ENCODE assay signal across 24 cellular contexts in the genomic region with DNA sequence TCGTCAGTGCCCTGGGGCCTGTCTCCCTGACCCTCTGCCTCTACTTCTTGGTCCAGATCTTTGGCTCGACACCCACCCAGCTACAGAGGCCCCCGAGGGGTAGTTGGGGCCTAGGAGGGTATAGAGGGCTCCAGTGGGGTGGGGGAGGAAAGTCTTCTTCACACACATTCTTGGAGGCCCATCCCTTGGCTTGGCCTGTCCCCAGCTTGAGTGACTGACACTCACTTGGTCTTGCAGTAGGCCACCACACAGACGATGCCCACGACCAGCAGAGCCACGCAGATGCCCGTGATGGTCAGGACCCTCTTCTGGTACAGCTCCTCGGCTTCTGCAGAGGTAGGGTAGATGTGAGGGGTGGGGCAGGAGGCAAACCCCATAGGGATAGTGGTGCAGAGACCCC. TPM values are rescaled to one million over a fixed set of nuclear protein-coding genes. Genes with fewer than 3 reads are reported as not detected.
"Had no signal": no experiment of that assay in that cellular context is flagged by ENCODE, and none has a peak within 500 bp of the region (broad histone marks: within the 10 kb centered on the region; RNA-seq: fewer than 3 reads in every experiment).

No MANE protein-coding gene starts in this region.

- H3K9me3 Mint-ChIP-seq: IgD-negative memory B cell had no signal

- H3K27ac ChIP-seq: HL-60, SJSA1, SK-N-MC had no signal

- H3K4me3 ChIP-seq: K562, MG63, SJSA1, SK-N-MC had no signal

- H3K9me3 ChIP-seq: MG63, SJSA1 had no signal

- H3K4me3 Mint-ChIP-seq: IgD-negative memory B cell had no signal

- H3K36me3 ChIP-seq: MG63, SJSA1 had no signal

- H3K4me1 ChIP-seq: SJSA1 had no signal

- H3K4me1 Mint-ChIP-seq: IgD-negative memory B cell had no signal

- ATAC-seq: K562 had no signal

- FAIRE-seq: HTR-8/SVneo, K562, RCC 7860 had no signal

- DNase-seq: MG63, NCI-H1092, NCI-H1105 treated with DMSO at 0.1 percent for 48 hours, NCI-H1417 treated with DMSO at 0.1 percent for 48 hours, NCI-H146, NCI-H1694 treated with DMSO at 0.1 percent for 48 hours, NCI-H1930, NCI-H2081, NCI-H2107, NCI-H2227 treated with DMSO at 0.1 percent for 48 hours, NCI-H524 treated with DMSO at 0.1 percent for 48 hours, NCI-H69, NCI-H774, RPMI8226, SIG-M5 had no signal

RNA-seq across cellular contexts. Expression of a gene that starts 59.8 kb away (rescaled TPM):
- total RNA-seq: LHCN-M2, Right ventricle myocardium superior had no signal
- polyA plus RNA-seq: IgD-negative memory B cell had no signal
